8 cellular contexts compared by ENCODE assay signal in genomic region chr17:80832888-80833583, GRCh38.
A peak's percentile ranks its signal among the peaks of the same experiment; 100 is the strongest.
DNase-seq lines count a peak whose midpoint lies in the region; FAIRE-seq and TF ChIP-seq lines count a peak whose summit lies in the region.

No MANE protein-coding gene starts in this region.

- H3K4me3 ChIP-seq in neutrophil (ENCODE audit: low read depth in 1 of 2, low read length in 1 of 2): peak overlapping the region; percentile 41 to 47

- no peaks in the 10 kb centered on the region for H3K27me3 ChIP-seq in neutrophil

- FAIRE-seq in H54 (lab: Jason Lieb, UNC): peak; percentile 85

- peak overlapping the region; percentile 65 for H3K27ac ChIP-seq in neutrophil

- no peaks in the 10 kb centered on the region for H3K27me3 Mint-ChIP-seq in activated naive CD4-positive, alpha-beta T cell treated with anti-CD3 and anti-CD28 coated beads, Interleukin-2, amount 10 ng/mL, durations not matched to agents 7 days and 5 days

- H3K9me3 ChIP-seq in neutrophil: no peaks in the 10 kb centered on the region

- H3K4me3 Mint-ChIP-seq in activated naive CD4-positive, alpha-beta T cell treated with anti-CD3 and anti-CD28 coated beads, Interleukin-2, amount 10 ng/mL, durations not matched to agents 7 days and 5 days: peak overlapping the region; percentile 62

- CTCF ChIA-PET in activated naive CD4-positive, alpha-beta T cell treated with anti-CD3 and anti-CD28 coated beads, Interleukin-2, amount 10 ng/mL, durations not matched to agents 7 days and 5 days (lab: Charles Lee): interaction anchor here (1.5 to 2.3 kb wide), 4 partner anchors 29 to 66 kb away, joined by 4 to 10 read pairs (median 8); no protein-coding TSS in a partner anchor

- peak overlapping the region; percentile 94 for H3K27ac Mint-ChIP-seq in activated naive CD4-positive, alpha-beta T cell treated with anti-CD3 and anti-CD28 coated beads, Interleukin-2, amount 10 ng/mL, durations not matched to agents 7 days and 5 days

- no peaks in the 10 kb centered on the region for H3K9me3 Mint-ChIP-seq in activated naive CD4-positive, alpha-beta T cell treated with anti-CD3 and anti-CD28 coated beads, Interleukin-2, amount 10 ng/mL, durations not matched to agents 7 days and 5 days

- TF ChIP-seq POLR2A in H54 (IDR thresholded peaks at IDR 0.05; ENCODE audit: low read depth, low read length): peak; percentile 70

- H3K36me3 ChIP-seq in neutrophil: no peaks in the 10 kb centered on the region

- peaks cover 50% of the 10 kb centered on the region for H3K36me3 Mint-ChIP-seq in activated naive CD4-positive, alpha-beta T cell treated with anti-CD3 and anti-CD28 coated beads, Interleukin-2, amount 10 ng/mL, durations not matched to agents 7 days and 5 days

- peaks cover 75% of the 10 kb centered on the region for H3K4me1 Mint-ChIP-seq in activated naive CD4-positive, alpha-beta T cell treated with anti-CD3 and anti-CD28 coated beads, Interleukin-2, amount 10 ng/mL, durations not matched to agents 7 days and 5 days

- TF ChIP-seq CTCF in neutrophil (IDR thresholded peaks at IDR 0.05): no peak

- peaks cover 10 to 12% of the 10 kb centered on the region in 2 experiments for H3K4me1 ChIP-seq in neutrophil (ENCODE audit: control insufficient read depth in 1 of 2, insufficient read depth in 1 of 2, low read depth in 1 of 2, low read length in 1 of 2)

- DNase-seq in EL (peak; percentile 100), H54 (ENCODE audit: insufficient read length, low spot score) (peak; percentile 98), M059J (ENCODE audit: low read depth) (peak; percentile 98), SHP77 treated with DMSO at 0.1 percent for 48 hours (lab: John Stamatoyannopoulos, UW) (peak; percentile 98), globus pallidus (ENCODE audit: low spot score) (peak; percentile 89), stromal cell of bone marrow (ENCODE audit: low read depth) (peak; percentile 99)
- DNase-seq in activated naive CD4-positive, alpha-beta T cell treated with anti-CD3 and anti-CD28 coated beads, Interleukin-2, amount 10 ng/mL, durations not matched to agents 7 days and 5 days: peak; percentile 89

Comparison
In these comparisons a context has a peak if more than half of its experiments do, and no peak if none do; other contexts are left out.
1. Peak in every context shown above with its lines: DNase-seq, H3K4me3 ChIP-seq and H3K27ac ChIP-seq.